Comparison of ENCODE assay signal across 30 cellular contexts in the genomic region with DNA sequence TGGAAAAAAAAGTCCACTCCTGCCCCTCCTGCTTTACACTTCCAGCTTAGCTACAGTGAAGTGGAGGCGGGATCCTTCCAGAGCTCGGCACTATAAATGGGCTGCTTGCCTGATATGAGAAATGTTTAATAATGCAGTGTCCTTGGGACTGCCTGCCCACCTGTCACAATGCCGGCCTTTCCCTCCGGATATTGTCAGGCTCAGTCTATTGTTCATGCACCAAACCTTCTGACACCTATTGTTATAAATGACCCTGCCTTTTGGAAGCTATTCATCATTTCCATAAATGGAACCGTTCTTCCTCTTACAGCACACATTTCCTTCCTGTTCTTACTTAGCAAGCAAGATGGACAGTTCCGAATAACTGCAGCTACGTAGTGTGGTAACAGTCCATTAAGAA.
DNase-seq lines count a peak whose midpoint lies in the region; TF ChIP-seq lines count a peak whose summit lies in the region.
"Had no signal": no experiment of that assay in that cellular context is flagged by ENCODE, and none has a peak within 500 bp of the region (broad histone marks: within the 10 kb centered on the region; RNA-seq: fewer than 3 reads in every experiment).

No MANE protein-coding gene starts in this region.

- no peaks in the 10 kb centered on the region for H3K36me3 Mint-ChIP-seq in activated CD4-positive, alpha-beta memory T cell treated with anti-CD3 and anti-CD28 coated beads for 36 hours
- H3K36me3 Mint-ChIP-seq: activated naive CD8-positive, alpha-beta T cell treated with anti-CD3 and anti-CD28 coated beads, Interleukin-2, amount 10 ng/mL, durations not matched to agents 7 days and 5 days had no signal

- TF ChIP-seq CTCF in neural cell (IDR thresholded peaks at IDR 0.05; ENCODE audit: poor library complexity, severe bottlenecking): no peak

- no peaks in the 10 kb centered on the region for H3K9me2 ChIP-seq in neural cell (ENCODE audit: insufficient read depth, low read length)

- DNase-seq in NCI-H748 (lab: John Stamatoyannopoulos, UW; ENCODE audit: unreplicated experiment) (peak; percentile 34), NCI-H748 treated with DMSO at 0.1 percent for 48 hours (lab: John Stamatoyannopoulos, UW) (no peak), GF-D8 (lab: John Stamatoyannopoulos, UW) (peak; percentile 2), cerebellar cortex (ENCODE audit: low spot score) (peak; percentile 18), COLO829 (ENCODE audit: low spot score) (no peak), KG1 (lab: John Stamatoyannopoulos, UW) (no peak)
- no peak for DNase-seq in activated CD4-positive, alpha-beta memory T cell treated with anti-CD3 and anti-CD28 coated beads for 36 hours
- DNase-seq: 8988T; activated CD4-positive, alpha-beta T cell treated with anti-CD3 and anti-CD28 coated beads for 48 hours; activated gamma-delta T cell; activated naive CD8-positive, alpha-beta T cell treated with anti-CD3 and anti-CD28 coated beads, Interleukin-2, amount 10 ng/mL, durations not matched to agents 7 days and 5 days; activated T-cell treated with anti-CD3 and anti-CD28 coated beads, Interleukin-2, amount 50 U/mL, for 24 hours; aorta; effector memory CD8-positive, alpha-beta T cell; foreskin fibroblast; NCI-H1092; NCI-H1694; NCI-H2171 treated with DMSO at 0.1 percent for 48 hours; NCI-H524 treated with DMSO at 0.1 percent for 48 hours; PC-9; SHP77; stimulated activated naive CD4-positive, alpha-beta T cell treated with Interleukin-2 at 50 U/mL for 16 hours had no signal

- no peak overlapping the region for H3K9ac ChIP-seq in neural cell (ENCODE audit: low read length)

- no peaks in the 10 kb centered on the region for H3K27me3 ChIP-seq in neural cell (ENCODE audit: insufficient read depth, low read depth, low read length)
- H3K27me3 ChIP-seq: cardiac muscle cell had no signal

- no peaks in the 10 kb centered on the region for H3F3A ChIP-seq in neural cell (ENCODE audit: insufficient read depth, low read length, poor library complexity, severe bottlenecking)

- no peak overlapping the region for H3K4me2 ChIP-seq in neural cell (ENCODE audit: low read length)
- H3K4me2 ChIP-seq: PC-9 had no signal

- no peak overlapping the region for H3K27ac Mint-ChIP-seq in activated CD4-positive, alpha-beta memory T cell treated with anti-CD3 and anti-CD28 coated beads for 36 hours
- H3K27ac Mint-ChIP-seq: activated naive CD8-positive, alpha-beta T cell treated with anti-CD3 and anti-CD28 coated beads, Interleukin-2, amount 10 ng/mL, durations not matched to agents 7 days and 5 days; activated T-cell treated with anti-CD3 and anti-CD28 coated beads, Interleukin-2, amount 50 U/mL, for 24 hours; effector memory CD8-positive, alpha-beta T cell; nephron; T-helper 2 cell treated with Interferon-gamma antibody and Interleukin-4, amounts not matched to agents 5 μg/mL and 100 μg/mL, for 36 hours had no signal

- H3K9me3 Mint-ChIP-seq in activated CD4-positive, alpha-beta memory T cell treated with anti-CD3 and anti-CD28 coated beads for 36 hours: no peaks in the 10 kb centered on the region
- H3K9me3 Mint-ChIP-seq: activated T-cell treated with anti-CD3 and anti-CD28 coated beads, Interleukin-2, amount 50 U/mL, for 24 hours; effector memory CD8-positive, alpha-beta T cell; T-helper 2 cell treated with Interferon-gamma antibody and Interleukin-4, amounts not matched to agents 5 μg/mL and 100 μg/mL, for 36 hours had no signal

- no peaks in the 10 kb centered on the region for H3K36me3 ChIP-seq in neural cell (ENCODE audit: insufficient read depth, low read length)
- H3K36me3 ChIP-seq: cardiac muscle cell had no signal

- H2AFZ ChIP-seq in neural cell (ENCODE audit: low read depth, low read length): no peak overlapping the region
- H2AFZ ChIP-seq: PC-9 had no signal

- H3K4me3 Mint-ChIP-seq in activated CD4-positive, alpha-beta memory T cell treated with anti-CD3 and anti-CD28 coated beads for 36 hours: no peak overlapping the region
- H3K4me3 Mint-ChIP-seq: activated naive CD8-positive, alpha-beta T cell treated with anti-CD3 and anti-CD28 coated beads, Interleukin-2, amount 10 ng/mL, durations not matched to agents 7 days and 5 days; activated T-cell treated with anti-CD3 and anti-CD28 coated beads, Interleukin-2, amount 50 U/mL, for 24 hours; effector memory CD8-positive, alpha-beta T cell; nephron; T-helper 2 cell treated with Interferon-gamma antibody and Interleukin-4, amounts not matched to agents 5 μg/mL and 100 μg/mL, for 36 hours had no signal

- H3K4me1 Mint-ChIP-seq in activated CD4-positive, alpha-beta memory T cell treated with anti-CD3 and anti-CD28 coated beads for 36 hours (ENCODE audit: low read depth): peaks cover 4% of the 10 kb centered on the region
- H3K4me1 Mint-ChIP-seq: activated naive CD8-positive, alpha-beta T cell treated with anti-CD3 and anti-CD28 coated beads, Interleukin-2, amount 10 ng/mL, durations not matched to agents 7 days and 5 days; nephron had no signal

- POLR2A ChIA-PET in activated CD4-positive, alpha-beta memory T cell treated with anti-CD3 and anti-CD28 coated beads for 36 hours (lab: Charles Lee): no interaction called here

- H3K9me3 ChIP-seq in neural cell (ENCODE audit: low read length): no peaks in the 10 kb centered on the region

- no peak overlapping the region for H3K4me3 ChIP-seq in neural cell (ENCODE audit: low read length)
- H3K4me3 ChIP-seq: cardiac muscle cell, coronary artery, lung, PC-9, skin epidermis had no signal

- H3K27ac ChIP-seq in neural cell (ENCODE audit: low read length): peak overlapping the region; percentile 30
- H3K27ac ChIP-seq: cardiac muscle cell, coronary artery, PC-9, skin epidermis, VCaP had no signal

- intact Hi-C loops in activated CD4-positive, alpha-beta memory T cell treated with anti-CD3 and anti-CD28 coated beads for 36 hours (cut with micrococcal nuclease): loop anchor here (10.0 kb wide), 1 partner anchor 78 kb away; no protein-coding TSS in a partner anchor

- peak; percentile 50 for TF ChIP-seq EP300 in neural cell (conservative IDR thresholded peaks at IDR 0.05; ENCODE audit: poor library complexity, severe bottlenecking)

- H3K79me2 ChIP-seq in neural cell (replicated peaks; ENCODE audit: insufficient read depth, low read length): no peaks in the 10 kb centered on the region

- no peak for TF ChIP-seq RAD21 in neural cell (conservative IDR thresholded peaks at IDR 0.05)

- CTCF ChIA-PET in activated CD4-positive, alpha-beta memory T cell treated with anti-CD3 and anti-CD28 coated beads for 36 hours (lab: Charles Lee): no interaction called here

- no peaks in the 10 kb centered on the region for H3K27me3 Mint-ChIP-seq in activated CD4-positive, alpha-beta memory T cell treated with anti-CD3 and anti-CD28 coated beads for 36 hours
- H3K27me3 Mint-ChIP-seq: activated naive CD8-positive, alpha-beta T cell treated with anti-CD3 and anti-CD28 coated beads, Interleukin-2, amount 10 ng/mL, durations not matched to agents 7 days and 5 days; activated T-cell treated with anti-CD3 and anti-CD28 coated beads, Interleukin-2, amount 50 U/mL, for 24 hours had no signal

- H4K20me1 ChIP-seq in neural cell (ENCODE audit: insufficient read depth): no peaks in the 10 kb centered on the region

TF ChIP-seq in neural cell, 6 proteins besides CTCF, POLR2A, EP300 and RAD21:
- TF ChIP-seq, protein P1, sequence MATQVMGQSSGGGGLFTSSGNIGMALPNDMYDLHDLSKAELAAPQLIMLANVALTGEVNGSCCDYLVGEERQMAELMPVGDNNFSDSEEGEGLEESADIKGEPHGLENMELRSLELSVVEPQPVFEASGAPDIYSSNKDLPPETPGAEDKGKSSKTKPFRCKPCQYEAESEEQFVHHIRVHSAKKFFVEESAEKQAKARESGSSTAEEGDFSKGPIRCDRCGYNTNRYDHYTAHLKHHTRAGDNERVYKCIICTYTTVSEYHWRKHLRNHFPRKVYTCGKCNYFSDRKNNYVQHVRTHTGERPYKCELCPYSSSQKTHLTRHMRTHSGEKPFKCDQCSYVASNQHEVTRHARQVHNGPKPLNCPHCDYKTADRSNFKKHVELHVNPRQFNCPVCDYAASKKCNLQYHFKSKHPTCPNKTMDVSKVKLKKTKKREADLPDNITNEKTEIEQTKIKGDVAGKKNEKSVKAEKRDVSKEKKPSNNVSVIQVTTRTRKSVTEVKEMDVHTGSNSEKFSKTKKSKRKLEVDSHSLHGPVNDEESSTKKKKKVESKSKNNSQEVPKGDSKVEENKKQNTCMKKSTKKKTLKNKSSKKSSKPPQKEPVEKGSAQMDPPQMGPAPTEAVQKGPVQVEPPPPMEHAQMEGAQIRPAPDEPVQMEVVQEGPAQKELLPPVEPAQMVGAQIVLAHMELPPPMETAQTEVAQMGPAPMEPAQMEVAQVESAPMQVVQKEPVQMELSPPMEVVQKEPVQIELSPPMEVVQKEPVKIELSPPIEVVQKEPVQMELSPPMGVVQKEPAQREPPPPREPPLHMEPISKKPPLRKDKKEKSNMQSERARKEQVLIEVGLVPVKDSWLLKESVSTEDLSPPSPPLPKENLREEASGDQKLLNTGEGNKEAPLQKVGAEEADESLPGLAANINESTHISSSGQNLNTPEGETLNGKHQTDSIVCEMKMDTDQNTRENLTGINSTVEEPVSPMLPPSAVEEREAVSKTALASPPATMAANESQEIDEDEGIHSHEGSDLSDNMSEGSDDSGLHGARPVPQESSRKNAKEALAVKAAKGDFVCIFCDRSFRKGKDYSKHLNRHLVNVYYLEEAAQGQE (IDR thresholded peaks at IDR 0.05; ENCODE audit: borderline replicate concordance): no peak
- no peak for TF ChIP-seq TAF1 (IDR thresholded peaks at IDR 0.05; ENCODE audit: low read depth)
- no peak for TF ChIP-seq POLR2AphosphoS5 (IDR thresholded peaks at IDR 0.05)
- no peak for TF ChIP-seq MXI1 (conservative IDR thresholded peaks at IDR 0.05; ENCODE audit: poor library complexity, severe bottlenecking)
- no peak for TF ChIP-seq EZH2 (IDR thresholded peaks at IDR 0.05; ENCODE audit: borderline replicate concordance, insufficient read depth, low read length, poor library complexity, severe bottlenecking)
- TF ChIP-seq SMC3 (conservative IDR thresholded peaks at IDR 0.05; ENCODE audit: poor library complexity): no peak

Comparison
In these comparisons a context has a peak if more than half of its experiments do, and no peak if none do; other contexts are left out.
1. DNase-seq: peak in NCI-H748 (single experiment), GF-D8 (single experiment) and cerebellar cortex (single experiment); none in NCI-H748 treated with DMSO at 0.1 percent for 48 hours (single experiment), COLO829 (single experiment), activated CD4-positive, alpha-beta memory T cell treated with anti-CD3 and anti-CD28 coated beads for 36 hours (single experiment) and KG1 (single experiment).